8 cellular contexts compared by ENCODE assay signal in genomic region chr4:175891863-175892262, GRCh38.
DNase-seq lines count a peak whose midpoint lies in the region; ATAC-seq, FAIRE-seq and TF ChIP-seq lines count a peak whose summit lies in the region.

No MANE protein-coding gene starts in this region.

- H4K5ac ChIP-seq in H1 (ENCODE audit: insufficient read length, low read depth, low read length): no peak overlapping the region

- H2BK120ac ChIP-seq in H1 (replicated peaks; ENCODE audit: low read depth, low read length): no peak overlapping the region

- intact Hi-C loops in MCF 10A (cut with micrococcal nuclease) (loop anchor here (1.0 to 2.0 kb wide), 3 partner anchors 235 to 1127 kb away; no protein-coding TSS in a partner anchor), breast epithelium (cut with DNase I; ENCODE audit: low total_unique reads) (loop anchor here (1.0 kb wide), 1 partner anchor 16 kb away; no protein-coding TSS in a partner anchor), posterior cingulate gyrus (cut with DNase I) (loop anchor here (2.0 kb wide), 1 partner anchor 331 kb away; no protein-coding TSS in a partner anchor)

- H3K36me3 Mint-ChIP-seq in MCF 10A (ENCODE audit: insufficient read depth, unreplicated experiment): no peaks in the 10 kb centered on the region

- 0 out of 2 replicates have a peak overlapping the region, but pooled peaks have one; percentile 15 for H3K18ac ChIP-seq in H1 (ENCODE audit: extremely low read depth, low read length)

- TF ChIP-seq CTCF in MCF 10A (IDR thresholded peaks at IDR 0.05; ENCODE audit: unreplicated experiment): peak; percentile 42
- TF ChIP-seq CTCF in breast epithelium (IDR thresholded peaks at IDR 0.05): peak in 1 of 3 donors; percentile 13
- TF ChIP-seq CTCF in H1 (IDR thresholded peaks at IDR 0.05; ENCODE audit: control extremely low read depth in 1 of 3, insufficient read depth in 1 of 3, low read depth in 1 of 3, low read length in 3 of 3): peak in 2 of 3 experiments; percentile 9 to 50; a peak in 2 of 4 replicates

- no peak overlapping the region for H3K9ac ChIP-seq in H1 (replicated peaks in 1 of 4; ENCODE audit: extremely low read depth in 1 of 4, low read depth in 3 of 4, low read length in 3 of 4)

- H3K14ac ChIP-seq in H1 (ENCODE audit: insufficient read length): no peak overlapping the region

- H3K56ac ChIP-seq in H1 (replicated peaks; ENCODE audit: insufficient read length, low read depth, low read length): no peak overlapping the region

- H3K4me1 ChIP-seq in breast epithelium (no peaks in the 10 kb centered on the region), H1 (replicated peaks in 1 of 4; ENCODE audit: control insufficient read depth in 3 of 4, insufficient read depth in 4 of 4, low read length in 3 of 4) (no peaks in the 10 kb centered on the region), small intestine (ENCODE audit: control insufficient read depth in 2 of 2, insufficient read depth in 1 of 2, low read depth in 1 of 2, low read length in 1 of 2) (no peaks in the 10 kb centered on the region)

- H3K9me3 ChIP-seq in breast epithelium (no peaks in the 10 kb centered on the region), H1 (ENCODE audit: insufficient read depth in 2 of 2, low read depth in 1 of 2, low read length in 1 of 2) (no peaks in the 10 kb centered on the region), small intestine (ENCODE audit: control insufficient read depth, low read depth) (no peaks in the 10 kb centered on the region)

- H3K23me2 ChIP-seq in H1 (ENCODE audit: low read depth, low read length): no peaks in the 10 kb centered on the region

- no peak overlapping the region for H2BK12ac ChIP-seq in H1 (ENCODE audit: low read depth, low read length)

- H3K4me3 ChIP-seq in breast epithelium (no peak overlapping the region), H1 (ENCODE audit: extremely low read depth in 1 of 4, insufficient read depth in 2 of 4, low read depth in 3 of 4, low read length in 4 of 4) (no peak overlapping the region), small intestine (ENCODE audit: low read depth in 1 of 2, low read length in 2 of 2) (no peak overlapping the region)

- DNase-seq in MCF 10A (ENCODE audit: unreplicated experiment): peak; percentile 49
- no peak for DNase-seq in breast epithelium (ENCODE audit: low spot score in 2 of 2)
- DNase-seq in NCI-H2081 (lab: John Stamatoyannopoulos, UW): peak; percentile 33 to 78
- no peak for DNase-seq in H1 (ENCODE audit: low read depth in 1 of 2, low spot score in 2 of 2)
- DNase-seq in small intestine: peak; percentile 73
- DNase-seq in posterior cingulate gyrus: no peak
- DNase-seq in stimulated activated naive CD4-positive, alpha-beta T cell treated with Interleukin-2 at 50 U/mL for 16 hours (lab: John Stamatoyannopoulos, UW): no peak

- H3K36me3 ChIP-seq in breast epithelium: no peaks in the 10 kb centered on the region
- no peaks in the 10 kb centered on the region for H3K36me3 ChIP-seq in H1 (ENCODE audit: control insufficient read depth in 2 of 4, insufficient read depth in 4 of 4, low read length in 3 of 4)
- no peaks in the 10 kb centered on the region for H3K36me3 ChIP-seq in small intestine (ENCODE audit: control insufficient read depth in 2 of 2, insufficient read depth in 2 of 2, low read length in 2 of 2)

- no peaks in the 10 kb centered on the region for H3K79me2 ChIP-seq in H1 (ENCODE audit: control insufficient read depth in 1 of 2, insufficient read depth in 2 of 2, low read length in 2 of 2)

- no peaks in the 10 kb centered on the region for H3K27me3 Mint-ChIP-seq in MCF 10A (ENCODE audit: insufficient read depth, unreplicated experiment)

- H4K8ac ChIP-seq in H1 (ENCODE audit: extremely low read depth, insufficient read depth, low read length): no peak overlapping the region

- H2BK20ac ChIP-seq in H1 (ENCODE audit: low read length): no peak overlapping the region

- H2BK5ac ChIP-seq in H1 (ENCODE audit: low read depth, low read length): no peak overlapping the region

- WGBS in H1 (ENCODE audit: extremely low coverage in 1 of 2, insufficient coverage in 1 of 2, insufficient read length in 1 of 2, insufficient replicate concordance in 2 of 2, low coverage in 1 of 2, low lambda C conversion rate in 2 of 2, missing lambda C conversion rate in 1 of 2), 2 experiments: 31% methylated on average over 2 of the region's 2 CpGs; no CpG with 5 or more reads in 1 of the 2 experiments
- WGBS in small intestine, 3 donors: 0 to 15% (median 2%) methylated on average over 2 of the region's 2 CpGs

- no peak overlapping the region for H3K27ac Mint-ChIP-seq in MCF 10A (ENCODE audit: low read depth, unreplicated experiment)

- no peak for TF ChIP-seq EP300 in H1 (IDR thresholded peaks at IDR 0.05; ENCODE audit: borderline replicate concordance in 1 of 2, low read depth in 2 of 2, low read length in 2 of 2)

- H3K4me2 ChIP-seq in H1 (ENCODE audit: insufficient read depth in 1 of 2, low read depth in 2 of 2, low read length in 2 of 2): no peak overlapping the region

- H3K4me3 Mint-ChIP-seq in MCF 10A (ENCODE audit: unreplicated experiment): no peak overlapping the region

- CTCF ChIA-PET in MCF 10A (lab: Yijun Ruan, JAX) (interaction anchor here (0.6 to 4.3 kb wide), 21 partner anchors 10 to 455 kb away, joined by 3 to 64 read pairs (median 3); no protein-coding TSS in a partner anchor), H1 (lab: Charles Lee; ENCODE audit: partially characterized antibody) (interaction anchor here (0.6 to 2.2 kb wide), 16 partner anchors 9 to 382 kb away, joined by 3 to 13 read pairs (median 3); no protein-coding TSS in a partner anchor)

- H4K91ac ChIP-seq in H1 (replicated peaks; ENCODE audit: insufficient read length, low read length): no peak overlapping the region

- no peaks in the 10 kb centered on the region for H3K9me3 Mint-ChIP-seq in MCF 10A (ENCODE audit: unreplicated experiment)

- H3K4me1 Mint-ChIP-seq in MCF 10A (ENCODE audit: insufficient read depth, unreplicated experiment): peaks cover 6% of the 10 kb centered on the region

- no peak overlapping the region for H2AFZ ChIP-seq in H1 (ENCODE audit: low read length)

- no peak overlapping the region for H2AK5ac ChIP-seq in H1 (ENCODE audit: low read depth, low read length)

- peak; percentile 56 to 61 for TF ChIP-seq RAD21 in H1 (IDR thresholded peaks at IDR 0.05 in 1 of 2, conservative IDR thresholded peaks at IDR 0.05 in 1 of 2; ENCODE audit: low read depth in 2 of 2, low read length in 2 of 2)

- no TSS peak for BruUV-seq in MCF 10A (replicated peaks; lab: Mats Ljungman, UMichigan)

- H3K27me3 ChIP-seq in breast epithelium (no peaks in the 10 kb centered on the region), H1 (replicated peaks in 1 of 4; ENCODE audit: control insufficient read depth in 3 of 4, extremely low read depth in 1 of 4, insufficient read depth in 3 of 4, low read length in 3 of 4) (no peaks in the 10 kb centered on the region), small intestine (ENCODE audit: control insufficient read depth in 2 of 2, insufficient read depth in 2 of 2, low read length in 2 of 2) (no peaks in the 10 kb centered on the region)

- TF ChIP-seq POLR2A in breast epithelium (IDR thresholded peaks at IDR 0.05): no peak
- TF ChIP-seq POLR2A in H1 (IDR thresholded peaks at IDR 0.05; ENCODE audit: control extremely low read depth in 1 of 2, low read depth in 2 of 2, low read length in 2 of 2): no peak

- no peak overlapping the region for H3K27ac ChIP-seq in breast epithelium
- no peak overlapping the region for H3K27ac ChIP-seq in H1 (ENCODE audit: low read depth, low read length)
- H3K27ac ChIP-seq in small intestine (ENCODE audit: low read depth in 1 of 2, low read length in 1 of 2): no peak overlapping the region

- POLR2A ChIA-PET in MCF 10A (lab: Yijun Ruan, JAX): interaction anchor here (1.3 to 1.4 kb wide), 3 partner anchors 18 to 330 kb away, joined by 3 to 4 read pairs (median 3); no protein-coding TSS in a partner anchor
- POLR2A ChIA-PET in H1 (lab: Charles Lee; ENCODE audit: partially characterized antibody): no interaction called here

- H2BK15ac ChIP-seq in H1 (ENCODE audit: low read length): no peak overlapping the region

- FAIRE-seq in H1 (lab: Jason Lieb, UNC) (peak; percentile 52), small intestine (lab: Jason Lieb, UNC) (no peak)

- H4K20me1 ChIP-seq in H1 (replicated peaks in 1 of 2; ENCODE audit: control insufficient read depth in 1 of 2, insufficient read depth in 2 of 2, low read length in 2 of 2): no peaks in the 10 kb centered on the region

- no peak for ATAC-seq in GM21423 (IDR thresholded peaks at IDR 0.05; ENCODE audit: unreplicated experiment)

- H3K23ac ChIP-seq in H1 (ENCODE audit: insufficient read length): no peak overlapping the region

- H3K4ac ChIP-seq in H1 (replicated peaks; ENCODE audit: insufficient read length, low read depth, low read length): no peak overlapping the region

- H3K79me1 ChIP-seq in H1 (ENCODE audit: low read depth, low read length): no peaks in the 10 kb centered on the region

TF ChIP-seq in H1, 55 proteins besides CTCF, POLR2A, EP300 and RAD21 (continues in another document):
- TF ChIP-seq SAP30 (IDR thresholded peaks at IDR 0.05; ENCODE audit: insufficient read depth, insufficient replicate concordance, low read length) (no peak), GABPA (IDR thresholded peaks at IDR 0.05; ENCODE audit: borderline replicate concordance, insufficient read depth, low read length) (no peak), CEBPB (IDR thresholded peaks at IDR 0.05; ENCODE audit: low read depth, low read length) (no peak), RBBP5 (IDR thresholded peaks at IDR 0.05; ENCODE audit: borderline replicate concordance, low read depth, low read length) (no peak), YY1 (IDR thresholded peaks at IDR 0.05; ENCODE audit: low read depth, low read length) (no peak), CREB1 (IDR thresholded peaks at IDR 0.05) (no peak), NRF1 (IDR thresholded peaks at IDR 0.05; ENCODE audit: low read depth, low read length) (no peak), CBX5 (IDR thresholded peaks at IDR 0.05; ENCODE audit: low read depth, low read length) (no peak), SIX5 (IDR thresholded peaks at IDR 0.05; ENCODE audit: low read depth, low read length) (no peak), KDM1A (IDR thresholded peaks at IDR 0.05; ENCODE audit: borderline replicate concordance, low read length) (no peak), KDM5A (IDR thresholded peaks at IDR 0.05; ENCODE audit: low read length) (no peak), SP2 (IDR thresholded peaks at IDR 0.05; ENCODE audit: low read length) (no peak), PHF8 (conservative IDR thresholded peaks at IDR 0.05; ENCODE audit: low read depth, low read length) (no peak), JUND (IDR thresholded peaks at IDR 0.05; ENCODE audit: low read length) (no peak), BRCA1 (IDR thresholded peaks at IDR 0.05; ENCODE audit: low read depth, low read length) (no peak), RFX5 (IDR thresholded peaks at IDR 0.05; ENCODE audit: borderline replicate concordance, low read depth, low read length) (no peak)
- TF ChIP-seq, protein P1, sequence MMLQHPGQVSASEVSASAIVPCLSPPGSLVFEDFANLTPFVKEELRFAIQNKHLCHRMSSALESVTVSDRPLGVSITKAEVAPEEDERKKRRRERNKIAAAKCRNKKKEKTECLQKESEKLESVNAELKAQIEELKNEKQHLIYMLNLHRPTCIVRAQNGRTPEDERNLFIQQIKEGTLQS (IDR thresholded peaks at IDR 0.05; ENCODE audit: insufficient read depth, low read depth, low read length): no peak

Comparison
In these comparisons a context has a peak if more than half of its experiments do, and no peak if none do; other contexts are left out.
1. DNase-seq: peak in MCF 10A (single experiment), NCI-H2081 (2 of 2) and small intestine (single experiment); none in breast epithelium (0 of 2), H1 (0 of 2), posterior cingulate gyrus (0 of 10) and stimulated activated naive CD4-positive, alpha-beta T cell treated with Interleukin-2 at 50 U/mL for 16 hours (single experiment).